ENCODE assay signal across 1 cellular context in genomic region chr10:93600861-93601773, GRCh38.
A peak's percentile ranks its signal among the peaks of the same experiment; 100 is the strongest.
TF ChIP-seq lines count a peak whose summit lies in the region.

Gene RBP4 (minus strand): TSS chr10:93601235. CDS start chr10:93601028, 207 bp downstream.

TF ChIP-seq in HepG2, 621 proteins besides CTCF, POLR2A, EP300 and RAD21 (continued from another document and continues in another):
- TF ChIP-seq, protein P1, sequence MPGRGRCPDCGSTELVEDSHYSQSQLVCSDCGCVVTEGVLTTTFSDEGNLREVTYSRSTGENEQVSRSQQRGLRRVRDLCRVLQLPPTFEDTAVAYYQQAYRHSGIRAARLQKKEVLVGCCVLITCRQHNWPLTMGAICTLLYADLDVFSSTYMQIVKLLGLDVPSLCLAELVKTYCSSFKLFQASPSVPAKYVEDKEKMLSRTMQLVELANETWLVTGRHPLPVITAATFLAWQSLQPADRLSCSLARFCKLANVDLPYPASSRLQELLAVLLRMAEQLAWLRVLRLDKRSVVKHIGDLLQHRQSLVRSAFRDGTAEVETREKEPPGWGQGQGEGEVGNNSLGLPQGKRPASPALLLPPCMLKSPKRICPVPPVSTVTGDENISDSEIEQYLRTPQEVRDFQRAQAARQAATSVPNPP (CRISPR knock-in tag; IDR thresholded peaks at IDR 0.05): peak; percentile 58; the same call in 1 of the 2 replicates
- TF ChIP-seq, protein P2, sequence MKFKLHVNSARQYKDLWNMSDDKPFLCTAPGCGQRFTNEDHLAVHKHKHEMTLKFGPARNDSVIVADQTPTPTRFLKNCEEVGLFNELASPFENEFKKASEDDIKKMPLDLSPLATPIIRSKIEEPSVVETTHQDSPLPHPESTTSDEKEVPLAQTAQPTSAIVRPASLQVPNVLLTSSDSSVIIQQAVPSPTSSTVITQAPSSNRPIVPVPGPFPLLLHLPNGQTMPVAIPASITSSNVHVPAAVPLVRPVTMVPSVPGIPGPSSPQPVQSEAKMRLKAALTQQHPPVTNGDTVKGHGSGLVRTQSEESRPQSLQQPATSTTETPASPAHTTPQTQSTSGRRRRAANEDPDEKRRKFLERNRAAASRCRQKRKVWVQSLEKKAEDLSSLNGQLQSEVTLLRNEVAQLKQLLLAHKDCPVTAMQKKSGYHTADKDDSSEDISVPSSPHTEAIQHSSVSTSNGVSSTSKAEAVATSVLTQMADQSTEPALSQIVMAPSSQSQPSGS (CRISPR knock-in tag; IDR thresholded peaks at IDR 0.05): 0 out of 2 replicates have a peak, but pooled peaks have one; percentile 45
- TF ChIP-seq THAP9 (CRISPR knock-in tag; IDR thresholded peaks at IDR 0.05; ENCODE audit: borderline replicate concordance) (peak; percentile 72; the same call in 1 of the 2 replicates), JUN (CRISPR knock-in tag; IDR thresholded peaks at IDR 0.05) (peak; percentile 80; the same call in 1 of the 2 replicates), SALL1 (CRISPR knock-in tag; IDR thresholded peaks at IDR 0.05) (peak; percentile 95), NR2C2 (CRISPR knock-in tag; IDR thresholded peaks at IDR 0.05; ENCODE audit: borderline replicate concordance) (peak; percentile 80), RNF2 (conservative IDR thresholded peaks at IDR 0.05; ENCODE audit: low read depth) (0 out of 2 replicates have a peak, but pooled peaks have one; percentile 42), PRPF4 (IDR thresholded peaks at IDR 0.05; ENCODE audit: low read depth, low read length, poor library complexity, severe bottlenecking) (no peak), ZNF776 (CRISPR knock-in tag; IDR thresholded peaks at IDR 0.05) (peak; percentile 86), ZNF121 (CRISPR knock-in tag; IDR thresholded peaks at IDR 0.05) (peak; percentile 45; the same call in 1 of the 2 replicates), U2AF1 (optimal IDR thresholded peaks at IDR 0.05; ENCODE audit: low read depth, low read length) (no peak), TBX3 (IDR thresholded peaks at IDR 0.05; ENCODE audit: borderline replicate concordance) (peak; percentile 50; the same call in 1 of the 2 replicates), SAP130 (CRISPR knock-in tag; IDR thresholded peaks at IDR 0.05; ENCODE audit: low read depth) (peak; percentile 63; the same call in 1 of the 2 replicates), ZNF44 (CRISPR knock-in tag; IDR thresholded peaks at IDR 0.05) (no peak), SPEN (CRISPR knock-in tag; IDR thresholded peaks at IDR 0.05; ENCODE audit: low read depth) (peak; percentile 68), MTF1 (CRISPR knock-in tag; IDR thresholded peaks at IDR 0.05) (0 out of 2 replicates have a peak, but pooled peaks have one; percentile 27), MBD4 (IDR thresholded peaks at IDR 0.05; ENCODE audit: borderline replicate concordance, low read length) (no peak), ARID2 (CRISPR knock-in tag; IDR thresholded peaks at IDR 0.05; ENCODE audit: borderline replicate concordance) (peak; percentile 61; the same call in 1 of the 2 replicates), BORCS8-MEF2B (CRISPR knock-in tag; IDR thresholded peaks at IDR 0.05) (peak; percentile 68; the same call in 1 of the 2 replicates), ATM (IDR thresholded peaks at IDR 0.05; ENCODE audit: borderline replicate concordance) (no peak), PAX8 (CRISPR knock-in tag; IDR thresholded peaks at IDR 0.05; ENCODE audit: borderline replicate concordance) (no peak), ZNF124 (CRISPR knock-in tag; IDR thresholded peaks at IDR 0.05) (no peak), ZNF234 (CRISPR knock-in tag; conservative IDR thresholded peaks at IDR 0.05) (no peak), HNF1A (IDR thresholded peaks at IDR 0.05; ENCODE audit: low read depth) (peak; percentile 37; the same call in 1 of the 2 replicates), HNF1A (CRISPR knock-in tag; IDR thresholded peaks at IDR 0.05; ENCODE audit: borderline replicate concordance) (peak; percentile 72), SYNCRIP (IDR thresholded peaks at IDR 0.05; ENCODE audit: insufficient read depth, low read depth, low read length) (no peak), MIER2 (CRISPR knock-in tag; IDR thresholded peaks at IDR 0.05) (peak; percentile 30; the same call in 1 of the 2 replicates), RFXAP (CRISPR knock-in tag; IDR thresholded peaks at IDR 0.05; ENCODE audit: borderline replicate concordance) (no peak), ZNF224 (CRISPR knock-in tag; IDR thresholded peaks at IDR 0.05) (peak; percentile 80; the same call in 1 of the 2 replicates), GABPA (IDR thresholded peaks at IDR 0.05; ENCODE audit: low read depth, low read length) (no peak), GABPA (CRISPR knock-in tag; IDR thresholded peaks at IDR 0.05; ENCODE audit: low read depth) (no peak), ZNF12 (CRISPR knock-in tag; IDR thresholded peaks at IDR 0.05) (peak; percentile 50), TIGD3 (CRISPR knock-in tag; IDR thresholded peaks at IDR 0.05; ENCODE audit: borderline replicate concordance) (peak; percentile 55; the same call in 1 of the 2 replicates), ZNF101 (CRISPR knock-in tag; IDR thresholded peaks at IDR 0.05; ENCODE audit: borderline replicate concordance, low read depth) (no peak), SRY (CRISPR knock-in tag; IDR thresholded peaks at IDR 0.05) (peak; percentile 95), RERE (CRISPR knock-in tag; IDR thresholded peaks at IDR 0.05; ENCODE audit: low read depth) (peak; percentile 10; the same call in 1 of the 2 replicates), RCOR2 (CRISPR knock-in tag; IDR thresholded peaks at IDR 0.05) (no peak), ZFAT (CRISPR knock-in tag; conservative IDR thresholded peaks at IDR 0.05) (no peak), BRD4 (CRISPR knock-in tag; IDR thresholded peaks at IDR 0.05) (peak; percentile 69; the same call in 1 of the 2 replicates), SATB2 (CRISPR knock-in tag; IDR thresholded peaks at IDR 0.05) (no peak), TSC22D2 (CRISPR knock-in tag; IDR thresholded peaks at IDR 0.05; ENCODE audit: borderline replicate concordance) (no peak), TRIM24 (CRISPR knock-in tag; IDR thresholded peaks at IDR 0.05) (no peak)
- TF ChIP-seq, protein P3, sequence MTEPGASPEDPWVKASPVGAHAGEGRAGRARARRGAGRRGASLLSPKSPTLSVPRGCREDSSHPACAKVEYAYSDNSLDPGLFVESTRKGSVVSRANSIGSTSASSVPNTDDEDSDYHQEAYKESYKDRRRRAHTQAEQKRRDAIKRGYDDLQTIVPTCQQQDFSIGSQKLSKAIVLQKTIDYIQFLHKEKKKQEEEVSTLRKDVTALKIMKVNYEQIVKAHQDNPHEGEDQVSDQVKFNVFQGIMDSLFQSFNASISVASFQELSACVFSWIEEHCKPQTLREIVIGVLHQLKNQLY (CRISPR knock-in tag; IDR thresholded peaks at IDR 0.05): 0 out of 2 replicates have a peak, but pooled peaks have one; percentile 6
- TF ChIP-seq, protein P4, sequence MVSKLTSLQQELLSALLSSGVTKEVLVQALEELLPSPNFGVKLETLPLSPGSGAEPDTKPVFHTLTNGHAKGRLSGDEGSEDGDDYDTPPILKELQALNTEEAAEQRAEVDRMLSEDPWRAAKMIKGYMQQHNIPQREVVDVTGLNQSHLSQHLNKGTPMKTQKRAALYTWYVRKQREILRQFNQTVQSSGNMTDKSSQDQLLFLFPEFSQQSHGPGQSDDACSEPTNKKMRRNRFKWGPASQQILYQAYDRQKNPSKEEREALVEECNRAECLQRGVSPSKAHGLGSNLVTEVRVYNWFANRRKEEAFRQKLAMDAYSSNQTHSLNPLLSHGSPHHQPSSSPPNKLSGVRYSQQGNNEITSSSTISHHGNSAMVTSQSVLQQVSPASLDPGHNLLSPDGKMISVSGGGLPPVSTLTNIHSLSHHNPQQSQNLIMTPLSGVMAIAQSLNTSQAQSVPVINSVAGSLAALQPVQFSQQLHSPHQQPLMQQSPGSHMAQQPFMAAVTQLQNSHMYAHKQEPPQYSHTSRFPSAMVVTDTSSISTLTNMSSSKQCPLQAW (CRISPR knock-in tag; IDR thresholded peaks at IDR 0.05): peak; percentile 58; the same call in 1 of the 2 replicates
